In the genomic region with DNA sequence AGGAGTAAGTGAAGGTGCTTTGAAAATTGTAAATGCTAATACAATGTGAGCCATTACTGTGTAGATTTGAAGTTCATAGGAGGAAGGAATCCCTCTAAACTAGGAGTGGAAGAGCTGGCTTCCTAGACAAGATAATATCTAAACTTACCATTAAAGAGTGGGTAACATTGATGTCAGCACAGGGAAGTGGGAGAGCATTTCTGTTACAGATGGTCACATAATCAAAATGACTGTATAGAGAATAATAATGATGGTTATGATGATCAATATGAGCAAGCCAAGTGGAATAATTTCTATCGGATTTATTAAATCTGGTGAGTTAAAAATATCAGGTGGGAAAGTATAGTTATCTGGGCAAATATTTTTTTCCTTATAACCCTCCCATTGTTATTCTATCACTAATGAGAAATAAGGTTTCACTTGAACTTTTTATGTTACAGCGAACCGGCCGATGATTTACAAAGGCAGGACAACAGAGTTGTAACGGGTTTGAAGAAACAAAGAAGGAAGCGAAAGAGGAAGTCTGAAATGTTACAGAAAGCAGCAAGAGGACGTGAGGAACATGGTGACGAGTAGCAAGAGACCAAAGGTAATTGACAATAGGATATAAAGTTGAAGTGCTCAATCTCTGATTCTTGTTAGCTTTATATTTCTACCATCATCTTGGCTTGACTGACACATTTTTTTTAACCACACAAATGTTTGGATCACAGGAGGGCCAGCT, we compare ENCODE assay signal across 13 cellular contexts. TPM values are rescaled to one million over a fixed set of nuclear protein-coding genes. Genes with fewer than 3 reads are reported as not detected.
DNase-seq lines count a peak whose midpoint lies in the region; ATAC-seq, FAIRE-seq and TF ChIP-seq lines count a peak whose summit lies in the region.
"Had no signal": no experiment of that assay in that cellular context is flagged by ENCODE, and none has a peak within 500 bp of the region (broad histone marks: within the 10 kb centered on the region; RNA-seq: fewer than 3 reads in every experiment).

No MANE protein-coding gene starts in this region.

- no peaks in the 10 kb centered on the region for H3K27me3 ChIP-seq in OCI-LY3 (ENCODE audit: low read depth, low read length)
- H3K27me3 ChIP-seq: spleen had no signal

- TF ChIP-seq CTCF in OCI-LY3 (IDR thresholded peaks at IDR 0.05; ENCODE audit: low read depth, low read length), result no peak

- in situ Hi-C loops in ACHN (cut with HindIII; ENCODE audit: low pct_ligation_motif_present, low pct_unique_long_range_greater_than_20kb, low sequenced_read_pairs), result no loop called here

- H3K4me2 ChIP-seq in OCI-LY3 (ENCODE audit: low read length), result peak overlapping the region; percentile 70

- peak overlapping the region; percentile 56 for H3K4me3 ChIP-seq in OCI-LY3 (ENCODE audit: low read length)
- H3K4me3 ChIP-seq: spleen had no signal

- H3K9me3 ChIP-seq in OCI-LY3 (ENCODE audit: insufficient read depth, low read length), result no peaks in the 10 kb centered on the region
- H3K9me3 ChIP-seq: spleen had no signal

- DNase-seq in GM12892 (ENCODE audit: insufficient read length), result no peak
- no peak for DNase-seq in ACHN
- DNase-seq in NCI-H1092 treated with DMSO at 0.1 percent for 48 hours (lab: John Stamatoyannopoulos, UW), result no peak
- no peak for DNase-seq in NCI-H2227 (lab: John Stamatoyannopoulos, UW; ENCODE audit: unreplicated experiment)
- no peak for DNase-seq in iPS-NIHi7 (ENCODE audit: extremely low spot score)
- DNase-seq: activated naive CD8-positive, alpha-beta T cell treated with anti-CD3 and anti-CD28 coated beads, Interleukin-2, amount 10 ng/mL, durations not matched to agents 7 days and 5 days; CD4-positive, alpha-beta T cell; effector memory CD8-positive, alpha-beta T cell; hippocampal formation; spleen had no signal

- no peaks in the 10 kb centered on the region for H4K20me1 ChIP-seq in OCI-LY3 (ENCODE audit: insufficient read depth, low read length)

- no peak for TF ChIP-seq POLR2A in GM12892 (IDR thresholded peaks at IDR 0.05; ENCODE audit: low read depth, low read length)

- H3K79me2 ChIP-seq in OCI-LY3 (ENCODE audit: low read length), result no peaks in the 10 kb centered on the region

- H2AFZ ChIP-seq in OCI-LY3 (ENCODE audit: low read depth, low read length), result peak overlapping the region; percentile 39; the same call in 1 of the 2 replicates

- no peak overlapping the region for H3K9ac ChIP-seq in OCI-LY3 (ENCODE audit: low read length)

- peak; percentile 86 for ATAC-seq in GM21381 (IDR thresholded peaks at IDR 0.05; ENCODE audit: unreplicated experiment)
- peak; percentile 80 for ATAC-seq in HG03097 (IDR thresholded peaks at IDR 0.05; ENCODE audit: low FRiP score, unreplicated experiment)
- ATAC-seq: effector memory CD8-positive, alpha-beta T cell had no signal

- no peaks in the 10 kb centered on the region for H3K36me3 ChIP-seq in OCI-LY3 (replicated peaks; ENCODE audit: low read depth, low read length)
- H3K36me3 ChIP-seq: spleen had no signal

- peaks cover 20% of the 10 kb centered on the region for H3K4me1 ChIP-seq in OCI-LY3 (ENCODE audit: low read length)
- H3K4me1 ChIP-seq: spleen had no signal

- H3K27ac ChIP-seq in OCI-LY3 (ENCODE audit: low read length), result peak overlapping the region; percentile 39
- H3K27ac ChIP-seq: spleen had no signal

- peak; percentile 30 for FAIRE-seq in GM12892 (lab: Jason Lieb, UNC)

RNA-seq across cellular contexts. Expression of gene FMR1NB, which starts 43.5 kb away (rescaled TPM):
- not detected for polyA plus RNA-seq in GM12892 (2012; ENCODE audit: missing spikeins)
